In genomic region chr5:96952946-96953730, GRCh38 we compare ENCODE assay signal across 13 cellular contexts. TPM values are rescaled to one million over a fixed set of nuclear protein-coding genes. Genes with fewer than 3 reads are reported as not detected.
DNase-seq lines count a peak whose midpoint lies in the region; ATAC-seq and TF ChIP-seq lines count a peak whose summit lies in the region.
"Had no signal": no experiment of that assay in that cellular context is flagged by ENCODE, and none has a peak within 500 bp of the region (broad histone marks: within the 10 kb centered on the region; RNA-seq: fewer than 3 reads in every experiment).

No MANE protein-coding gene starts in this region.

- TF ChIP-seq POLR2A in esophagus muscularis mucosa (IDR thresholded peaks at IDR 0.05; ENCODE audit: low read depth) = no peak

- intact Hi-C loops in CD14-positive monocyte (cut with micrococcal nuclease) = no loop called here
- intact Hi-C loops in esophagus muscularis mucosa (cut with DNase I) = no loop called here
- intact Hi-C loops in activated CD4-positive, alpha-beta memory T cell treated with anti-CD3 and anti-CD28 coated beads for 36 hours (cut with micrococcal nuclease) = loop anchor here (1.0 kb wide), 1 partner anchor 8 kb away; no protein-coding TSS in a partner anchor

- H3K9me3 ChIP-seq in esophagus muscularis mucosa = no peaks in the 10 kb centered on the region

- WGBS in esophagus muscularis mucosa = 86% methylated on average over 7 of the region's 7 CpGs

- H3K4me3 ChIP-seq in esophagus muscularis mucosa = no peak overlapping the region
- H3K4me3 ChIP-seq: skin epidermis had no signal

- DNase-seq in CD14-positive monocyte (ENCODE audit: low spot score) = no peak
- peak; percentile 52 for DNase-seq in NCI-H82 (lab: John Stamatoyannopoulos, UW)
- DNase-seq in esophagus muscularis mucosa (ENCODE audit: extremely low spot score) = no peak
- DNase-seq in activated CD4-positive, alpha-beta memory T cell treated with anti-CD3 and anti-CD28 coated beads for 36 hours = no peak
- DNase-seq in NCI-H446 (lab: John Stamatoyannopoulos, UW) = no peak
- DNase-seq in NCI-H226 = no peak
- DNase-seq: activated CD8-positive, alpha-beta memory T cell treated with anti-CD3 and anti-CD28 coated beads, Interleukin-2, amount 50 U/mL, for 48 hours; hypothalamus; MM.1S; RPMI8226 had no signal

- H3K36me3 Mint-ChIP-seq in CD14-positive monocyte (peaks cover 6 to 9% of the 10 kb centered on the region in 2 donors), nephron (ENCODE audit: low read depth) (peaks cover 32% of the 10 kb centered on the region)
- H3K36me3 Mint-ChIP-seq in activated CD4-positive, alpha-beta memory T cell treated with anti-CD3 and anti-CD28 coated beads for 36 hours = peaks cover 11% of the 10 kb centered on the region

- no peak for ATAC-seq in GM21381 (IDR thresholded peaks at IDR 0.05; ENCODE audit: unreplicated experiment)

- H3K27me3 ChIP-seq in esophagus muscularis mucosa = no peaks in the 10 kb centered on the region

- H3K27me3 Mint-ChIP-seq in CD14-positive monocyte (ENCODE audit: low read depth in 3 of 3) (no peaks in the 10 kb centered on the region), nephron (ENCODE audit: low read depth) (peaks cover 3% of the 10 kb centered on the region)
- H3K27me3 Mint-ChIP-seq in activated CD4-positive, alpha-beta memory T cell treated with anti-CD3 and anti-CD28 coated beads for 36 hours = no peaks in the 10 kb centered on the region

- H3K4me3 Mint-ChIP-seq in CD14-positive monocyte = no peak overlapping the region
- no peak overlapping the region for H3K4me3 Mint-ChIP-seq in nephron
- no peak overlapping the region for H3K4me3 Mint-ChIP-seq in activated CD4-positive, alpha-beta memory T cell treated with anti-CD3 and anti-CD28 coated beads for 36 hours

- peak overlapping the region in 4 of 7 donors; percentile 6 to 57 (median 22) for H3K27ac Mint-ChIP-seq in CD14-positive monocyte
- peak overlapping the region; percentile 55 to 92 (median 62) for H3K27ac Mint-ChIP-seq in nephron
- no peak overlapping the region for H3K27ac Mint-ChIP-seq in activated CD4-positive, alpha-beta memory T cell treated with anti-CD3 and anti-CD28 coated beads for 36 hours

- TF ChIP-seq CTCF in CD14-positive monocyte (IDR thresholded peaks at IDR 0.05) = no peak
- no peak for TF ChIP-seq CTCF in esophagus muscularis mucosa (IDR thresholded peaks at IDR 0.05)
- no peak for TF ChIP-seq CTCF in nephron (IDR thresholded peaks at IDR 0.05; ENCODE audit: unreplicated experiment in 3 of 3)

- POLR2A ChIA-PET in activated CD4-positive, alpha-beta memory T cell treated with anti-CD3 and anti-CD28 coated beads for 36 hours (lab: Charles Lee) = interaction anchor here (0.5 kb wide), 1 partner anchor 111 kb away, joined by 3 read pairs; no protein-coding TSS in a partner anchor

- H3K4me1 Mint-ChIP-seq in CD14-positive monocyte = peaks cover 29% of the 10 kb centered on the region
- H3K4me1 Mint-ChIP-seq in nephron = no peaks in the 10 kb centered on the region
- H3K4me1 Mint-ChIP-seq in activated CD4-positive, alpha-beta memory T cell treated with anti-CD3 and anti-CD28 coated beads for 36 hours (ENCODE audit: low read depth) = peaks cover 65% of the 10 kb centered on the region

- H3K9me3 Mint-ChIP-seq in CD14-positive monocyte (peaks cover 0 to 3% (median 0%) of the 10 kb centered on the region in 7 donors), nephron (peaks cover 7% of the 10 kb centered on the region)
- peaks cover 4% of the 10 kb centered on the region for H3K9me3 Mint-ChIP-seq in activated CD4-positive, alpha-beta memory T cell treated with anti-CD3 and anti-CD28 coated beads for 36 hours

- no peaks in the 10 kb centered on the region for H3K36me3 ChIP-seq in esophagus muscularis mucosa

- H3K27ac ChIP-seq in esophagus muscularis mucosa (replicated peaks in 1 of 4) = peak overlapping the region; percentile 60 to 75 (median 65)

- CTCF ChIA-PET in activated CD4-positive, alpha-beta memory T cell treated with anti-CD3 and anti-CD28 coated beads for 36 hours (lab: Charles Lee) = no interaction called here

- no peak for TF ChIP-seq EP300 in esophagus muscularis mucosa (IDR thresholded peaks at IDR 0.05)

- H3K4me1 ChIP-seq in esophagus muscularis mucosa = peaks cover 13 to 31% (median 25%) of the 10 kb centered on the region in 4 donors

RNA-seq across cellular contexts. Expression of gene LNPEP, which starts 17.3 kb away (rescaled TPM):
- polyA plus RNA-seq in CD14-positive monocyte = 10 to 100 TPM; 14.5 to 22.5 TPM
- total RNA-seq in esophagus muscularis mucosa = 10 to 100 TPM; 55.2 to 80.2 (median 65.6) TPM
- total RNA-seq in activated CD4-positive, alpha-beta memory T cell treated with anti-CD3 and anti-CD28 coated beads for 36 hours = 10 to 100 TPM; 44.7 to 45.8 TPM
